Comparison of ENCODE assay signal across 11 cellular contexts in genomic region chr5:151139015-151139414, GRCh38. TPM values are rescaled to one million over a fixed set of nuclear protein-coding genes. Genes with fewer than 3 reads are reported as not detected.
DNase-seq lines count a peak whose midpoint lies in the region; ATAC-seq lines count a peak whose summit lies in the region.
"Had no signal": no experiment of that assay in that cellular context is flagged by ENCODE, and none has a peak within 500 bp of the region (broad histone marks: within the 10 kb centered on the region; RNA-seq: fewer than 3 reads in every experiment).

No MANE protein-coding gene starts in this region.

- peak overlapping the region; percentile 94 for H3K27ac Mint-ChIP-seq in activated naive CD4-positive, alpha-beta T cell treated with anti-CD3 and anti-CD28 coated beads, Interleukin-2, amount 50 U/mL, for 24 hours
- peak overlapping the region; percentile 81 to 89 for H3K27ac Mint-ChIP-seq in T-cell
- H3K27ac Mint-ChIP-seq in immature natural killer cell, result peak overlapping the region; percentile 88 to 97 (median 92)

- CTCF ChIA-PET in T-cell (lab: Charles Lee), result interaction anchor here (0.6 to 4.9 kb wide), 8 partner anchors 9 to 26 kb away, joined by 3 to 26 read pairs (median 4); no protein-coding TSS in a partner anchor

- ATAC-seq in T-cell (replicated peaks in 1 of 4) (peak; percentile 12 to 67 (median 32)), GM18907 (IDR thresholded peaks at IDR 0.05; ENCODE audit: unreplicated experiment) (no peak)
- ATAC-seq: foreskin keratinocyte had no signal

- POLR2A ChIA-PET in T-cell (lab: Charles Lee), result interaction anchor here in 1 of 2 donors (0.6 kb wide), 1 partner anchor 18 kb away, joined by 3 read pairs; no protein-coding TSS in a partner anchor

- DNase-seq in activated naive CD4-positive, alpha-beta T cell treated with Interleukin-2 at 50 U/mL for 16 hours, result no peak
- DNase-seq in T-cell, result peak in 28 of 34 experiments; percentile 12 to 70 (median 42)
- DNase-seq in immature natural killer cell, result peak; percentile 77 to 80 (median 80)
- DNase-seq in CD1c-positive myeloid dendritic cell (ENCODE audit: extremely low spot score), result no peak
- no peak for DNase-seq in NCI-H1048 (lab: John Stamatoyannopoulos, UW)
- no peak for DNase-seq in ecto neural progenitor cell (ENCODE audit: low spot score)
- DNase-seq: foreskin keratinocyte, Karpas-422, NCI-H2171 had no signal

- H3K27me3 Mint-ChIP-seq in activated naive CD4-positive, alpha-beta T cell treated with anti-CD3 and anti-CD28 coated beads, Interleukin-2, amount 50 U/mL, for 24 hours, result no peaks in the 10 kb centered on the region
- no peaks in the 10 kb centered on the region for H3K27me3 Mint-ChIP-seq in T-cell
- H3K27me3 Mint-ChIP-seq in immature natural killer cell (ENCODE audit: low read depth in 3 of 3), result peaks cover 2 to 5% (median 4%) of the 10 kb centered on the region in 3 donors

- no peaks in the 10 kb centered on the region for H3K9me3 Mint-ChIP-seq in activated naive CD4-positive, alpha-beta T cell treated with anti-CD3 and anti-CD28 coated beads, Interleukin-2, amount 50 U/mL, for 24 hours
- no peaks in the 10 kb centered on the region for H3K9me3 Mint-ChIP-seq in T-cell
- H3K9me3 Mint-ChIP-seq in immature natural killer cell, result no peaks in the 10 kb centered on the region

- peaks cover 84% of the 10 kb centered on the region for H3K4me1 Mint-ChIP-seq in activated naive CD4-positive, alpha-beta T cell treated with anti-CD3 and anti-CD28 coated beads, Interleukin-2, amount 50 U/mL, for 24 hours
- peaks cover 86 to 90% (median 89%) of the 10 kb centered on the region in 3 donors for H3K4me1 Mint-ChIP-seq in T-cell
- H3K4me1 Mint-ChIP-seq in immature natural killer cell, result peaks cover 69 to 84% of the 10 kb centered on the region in 2 donors

- H3K36me3 Mint-ChIP-seq in activated naive CD4-positive, alpha-beta T cell treated with anti-CD3 and anti-CD28 coated beads, Interleukin-2, amount 50 U/mL, for 24 hours, result peaks cover 27% of the 10 kb centered on the region
- peaks cover 55% of the 10 kb centered on the region for H3K36me3 Mint-ChIP-seq in T-cell
- H3K36me3 Mint-ChIP-seq in immature natural killer cell, result peaks cover 38 to 71% (median 41%) of the 10 kb centered on the region in 3 donors

- peak overlapping the region; percentile 54 for H3K4me3 Mint-ChIP-seq in activated naive CD4-positive, alpha-beta T cell treated with anti-CD3 and anti-CD28 coated beads, Interleukin-2, amount 50 U/mL, for 24 hours
- peak overlapping the region; percentile 0 to 54 (median 1) for H3K4me3 Mint-ChIP-seq in T-cell
- peak overlapping the region; percentile 63 to 81 (median 67) for H3K4me3 Mint-ChIP-seq in immature natural killer cell

RNA-seq across cellular contexts. Expression of gene ANXA6, which starts 18.6 kb away (rescaled TPM):
- total RNA-seq in T-cell, result 100 to 1,000 TPM; 266 to 395 (median 345) TPM
- polyA plus RNA-seq in immature natural killer cell, result 100 to 1,000 TPM; 313 to 679 (median 395) TPM

RNA-seq across cellular contexts. Expression of gene TNIP1, which starts 58.2 kb away (rescaled TPM):
- total RNA-seq in T-cell, result 100 to 1,000 TPM; 118 to 211 (median 170) TPM
- 10 to 100 TPM; 21.8 to 62.4 (median 40.2) TPM for polyA plus RNA-seq in immature natural killer cell

Comparison
In these comparisons a context has a peak if more than half of its experiments do, and no peak if none do; other contexts are left out.
1. H3K4me3 Mint-ChIP-seq: peak in every context shown above with its lines; median percentile 67 in immature natural killer cell; 54 in activated naive CD4-positive, alpha-beta T cell treated with anti-CD3 and anti-CD28 coated beads, Interleukin-2, amount 50 U/mL, for 24 hours; 1 in T-cell.
2. DNase-seq: peak in T-cell (28 of 34) and immature natural killer cell (3 of 3); none in activated naive CD4-positive, alpha-beta T cell treated with Interleukin-2 at 50 U/mL for 16 hours (single experiment), CD1c-positive myeloid dendritic cell (single experiment), NCI-H1048 (single experiment) and ecto neural progenitor cell (single experiment).
3. Peak in every context shown above with its lines, with median percentiles within 50 percentile points of each other: H3K27ac Mint-ChIP-seq.